ENCODE assay signal across 36 cellular contexts in the genomic region with DNA sequence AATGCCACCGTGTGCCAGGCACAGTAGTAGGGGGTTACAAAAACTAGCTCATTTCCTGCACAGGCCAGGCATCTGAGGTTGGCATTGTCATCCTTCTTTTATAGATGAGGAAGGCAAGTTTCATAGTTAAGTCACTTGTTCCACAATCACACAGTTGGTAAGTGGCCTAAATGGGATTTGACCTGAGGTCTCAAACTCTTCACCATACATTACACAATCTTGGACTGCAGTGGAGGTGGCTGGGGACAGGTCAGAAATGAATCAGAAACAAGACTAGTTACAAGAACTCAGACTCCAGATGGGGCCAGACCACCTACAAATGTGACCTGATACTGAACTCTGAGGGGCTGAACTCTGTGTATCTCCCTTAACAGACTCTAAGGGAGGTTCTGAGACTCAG. TPM values are rescaled to one million over a fixed set of nuclear protein-coding genes. Genes with fewer than 3 reads are reported as not detected.
"Had no signal": no experiment of that assay in that cellular context is flagged by ENCODE, and none has a peak within 500 bp of the region (broad histone marks: within the 10 kb centered on the region; RNA-seq: fewer than 3 reads in every experiment).

No MANE protein-coding gene starts in this region.

- H3K9me3 Mint-ChIP-seq: activated CD8-positive, alpha-beta T cell treated with anti-CD3 and anti-CD28 coated beads for 36 hours; activated naive CD4-positive, alpha-beta T cell treated with anti-CD3 and anti-CD28 coated beads, Interleukin-2, amount 10 ng/mL, durations not matched to agents 7 days and 5 days; activated naive CD4-positive, alpha-beta T cell treated with anti-CD3 and anti-CD28 coated beads, Interleukin-2, amount 50 U/mL, for 24 hours; activated naive CD8-positive, alpha-beta T cell treated with anti-CD3 and anti-CD28 coated beads, Interleukin-2, amount 50 U/mL, for 24 hours; activated T-helper 1 cell treated with anti-CD3 and anti-CD28 coated beads, Interleukin-12 subunit alpha, Interleukin-12 subunit beta, Interleukin-2, Interleukin-4 antibody, amounts not matched to agents 30 ng/mL and 10 ng/mL and 1 ng/mL, durations not matched to agents 14 hours and 24 hours and 36 hours; activated T-helper 2 cell treated with anti-CD3 and anti-CD28 coated beads, Interferon-gamma antibody, Interleukin-2, Interleukin-4, amounts not matched to agents 10 μg/mL and 5 μg/mL and 100 μg/mL, durations not matched to agents 14 hours and 24 hours and 36 hours; T-helper 2 cell treated with Interferon-gamma antibody and Interleukin-4, amounts not matched to agents 5 μg/mL and 100 μg/mL, for 36 hours had no signal

- H3K4me3 Mint-ChIP-seq: activated CD4-positive, alpha-beta memory T cell treated with anti-CD3 and anti-CD28 coated beads for 36 hours; activated CD4-positive, alpha-beta T cell treated with anti-CD3 and anti-CD28 coated beads for 36 hours; activated CD8-positive, alpha-beta T cell treated with anti-CD3 and anti-CD28 coated beads for 36 hours; activated naive CD4-positive, alpha-beta T cell treated with anti-CD3 and anti-CD28 coated beads, Interleukin-2, amount 10 ng/mL, durations not matched to agents 7 days and 5 days; activated naive CD4-positive, alpha-beta T cell treated with anti-CD3 and anti-CD28 coated beads, Interleukin-2, amount 50 U/mL, for 24 hours; activated naive CD8-positive, alpha-beta T cell; activated naive CD8-positive, alpha-beta T cell treated with anti-CD3 and anti-CD28 coated beads, Interleukin-2, amount 10 ng/mL, durations not matched to agents 7 days and 5 days; activated naive CD8-positive, alpha-beta T cell treated with anti-CD3 and anti-CD28 coated beads, Interleukin-2, amount 50 U/mL, for 24 hours; activated T-cell treated with anti-CD3 and anti-CD28 coated beads, Interleukin-2, amount 50 U/mL, for 4 hours; activated T-cell treated with anti-CD3 and anti-CD28 coated beads, Interleukin-2, amount 50 U/mL, for 72 hours; activated T-helper 1 cell treated with anti-CD3 and anti-CD28 coated beads, Interleukin-12 subunit alpha, Interleukin-12 subunit beta, Interleukin-2, Interleukin-4 antibody, amounts not matched to agents 30 ng/mL and 10 ng/mL and 1 ng/mL, durations not matched to agents 14 hours and 24 hours and 36 hours; brain; T-helper 1 cell treated with Interleukin-12 subunit alpha and Interleukin-12 subunit beta and Interleukin-4 antibody, amounts not matched to agents 30 μg/mL and 1 μg/mL, for 36 hours; T-helper 2 cell treated with Interferon-gamma antibody and Interleukin-4, amounts not matched to agents 5 μg/mL and 100 μg/mL, for 36 hours; WTC11 had no signal

- DNase-seq: activated CD4-positive, alpha-beta memory T cell treated with anti-CD3 and anti-CD28 coated beads for 36 hours; activated CD4-positive, alpha-beta T cell treated with anti-CD3 and anti-CD28 coated beads for 1 hour; activated CD4-positive, alpha-beta T cell treated with anti-CD3 and anti-CD28 coated beads for 36 hours; activated CD4-positive, alpha-beta T cell treated with anti-CD3 and anti-CD28 coated beads for 48 hours; activated CD4-positive, alpha-beta T cell treated with anti-CD3 and anti-CD28 coated beads, Interleukin-2, amount 50 U/mL, for 1 hour; activated CD4-positive, alpha-beta T cell treated with anti-CD3 and anti-CD28 coated beads, Interleukin-2, amount 50 U/mL, for 4 hours; activated CD4-positive, CD25-positive, alpha-beta regulatory T cell; activated CD8-positive, alpha-beta memory T cell treated with anti-CD3 and anti-CD28 coated beads, Interleukin-2, amount 50 U/mL, for 4 hours; activated CD8-positive, alpha-beta T cell treated with anti-CD3 and anti-CD28 coated beads for 36 hours; activated effector memory CD4-positive, alpha-beta T cell treated with Interleukin-2 at 50 U/mL for 16 hours; activated gamma-delta T cell; activated naive CD4-positive, alpha-beta T cell treated with anti-CD3 and anti-CD28 coated beads, Interleukin-2, amount 10 ng/mL, durations not matched to agents 7 days and 5 days; activated naive CD4-positive, alpha-beta T cell treated with Interleukin-2 at 50 U/mL for 16 hours; activated naive CD8-positive, alpha-beta T cell treated with anti-CD3 and anti-CD28 coated beads, Interleukin-2, amount 10 ng/mL, durations not matched to agents 7 days and 5 days; activated naive CD8-positive, alpha-beta T cell treated with anti-CD3 and anti-CD28 coated beads, Interleukin-2, amount 50 U/mL, for 24 hours; activated T-cell treated with anti-CD3 and anti-CD28 coated beads for 4 hours; activated T-cell treated with anti-CD3 and anti-CD28 coated beads, Interleukin-2, amount 50 U/mL, for 1 hour; activated T-cell treated with anti-CD3 and anti-CD28 coated beads, Interleukin-2, amount 50 U/mL, for 4 hours; activated T-cell treated with anti-CD3 and anti-CD28 coated beads, Interleukin-2, amount 50 U/mL, for 72 hours; amygdala; anterior cingulate cortex; central memory CD4-positive, alpha-beta T cell; T-helper 1 cell; T-helper 2 cell; T-helper 9 cell; WERI-Rb-1 had no signal

- H3K9me3 ChIP-seq: ascending aorta had no signal

- ATAC-seq: activated CD4-positive, alpha-beta T cell treated with anti-CD3 and anti-CD28 coated beads for 36 hours; activated CD4-positive, CD25-positive, alpha-beta regulatory T cell treated with anti-CD3 and anti-CD28 coated beads, Interleukin-2, amount 50 U/mL, for 24 hours; activated CD8-positive, alpha-beta T cell treated with anti-CD3 and anti-CD28 coated beads for 36 hours; activated naive CD8-positive, alpha-beta T cell treated with anti-CD3 and anti-CD28 coated beads, Interleukin-2, amount 50 U/mL, for 24 hours; activated T-cell treated with anti-CD3 and anti-CD28 coated beads, Interleukin-2, amount 50 U/mL, for 4 hours; WTC11 had no signal

- H3K27me3 ChIP-seq: ascending aorta had no signal

- H3K36me3 Mint-ChIP-seq: activated CD4-positive, alpha-beta memory T cell treated with anti-CD3 and anti-CD28 coated beads for 36 hours; activated naive CD4-positive, alpha-beta T cell treated with anti-CD3 and anti-CD28 coated beads, Interleukin-2, amount 10 ng/mL, durations not matched to agents 7 days and 5 days; activated naive CD4-positive, alpha-beta T cell treated with anti-CD3 and anti-CD28 coated beads, Interleukin-2, amount 50 U/mL, for 24 hours; activated naive CD8-positive, alpha-beta T cell; activated naive CD8-positive, alpha-beta T cell treated with anti-CD3 and anti-CD28 coated beads, Interleukin-2, amount 10 ng/mL, durations not matched to agents 7 days and 5 days; brain; WTC11 had no signal

- H3K4me3 ChIP-seq: ascending aorta had no signal

- H3K4me1 Mint-ChIP-seq: activated CD4-positive, alpha-beta T cell treated with anti-CD3 and anti-CD28 coated beads for 36 hours; activated naive CD4-positive, alpha-beta T cell treated with anti-CD3 and anti-CD28 coated beads, Interleukin-2, amount 10 ng/mL, durations not matched to agents 7 days and 5 days; activated naive CD4-positive, alpha-beta T cell treated with anti-CD3 and anti-CD28 coated beads, Interleukin-2, amount 50 U/mL, for 24 hours; activated naive CD8-positive, alpha-beta T cell treated with anti-CD3 and anti-CD28 coated beads, Interleukin-2, amount 10 ng/mL, durations not matched to agents 7 days and 5 days; activated naive CD8-positive, alpha-beta T cell treated with anti-CD3 and anti-CD28 coated beads, Interleukin-2, amount 50 U/mL, for 24 hours; brain; WTC11 had no signal

- H3K4me1 ChIP-seq: ascending aorta had no signal

- H3K27ac ChIP-seq: ascending aorta, WERI-Rb-1 had no signal

- H3K27ac Mint-ChIP-seq: activated CD4-positive, alpha-beta memory T cell treated with anti-CD3 and anti-CD28 coated beads for 36 hours; activated CD4-positive, alpha-beta T cell treated with anti-CD3 and anti-CD28 coated beads for 36 hours; activated CD8-positive, alpha-beta T cell treated with anti-CD3 and anti-CD28 coated beads for 36 hours; activated naive CD4-positive, alpha-beta T cell treated with anti-CD3 and anti-CD28 coated beads, Interleukin-2, amount 10 ng/mL, durations not matched to agents 7 days and 5 days; activated naive CD8-positive, alpha-beta T cell; activated naive CD8-positive, alpha-beta T cell treated with anti-CD3 and anti-CD28 coated beads, Interleukin-2, amount 10 ng/mL, durations not matched to agents 7 days and 5 days; activated naive CD8-positive, alpha-beta T cell treated with anti-CD3 and anti-CD28 coated beads, Interleukin-2, amount 50 U/mL, for 24 hours; activated T-cell treated with anti-CD3 and anti-CD28 coated beads, Interleukin-2, amount 50 U/mL, for 72 hours; activated T-helper 1 cell treated with anti-CD3 and anti-CD28 coated beads, Interleukin-12 subunit alpha, Interleukin-12 subunit beta, Interleukin-2, Interleukin-4 antibody, amounts not matched to agents 30 ng/mL and 10 ng/mL and 1 ng/mL, durations not matched to agents 14 hours and 24 hours and 36 hours; activated T-helper 2 cell treated with anti-CD3 and anti-CD28 coated beads, Interferon-gamma antibody, Interleukin-2, Interleukin-4, amounts not matched to agents 10 μg/mL and 5 μg/mL and 100 μg/mL, durations not matched to agents 14 hours and 24 hours and 36 hours; brain; T-helper 1 cell treated with Interleukin-12 subunit alpha and Interleukin-12 subunit beta and Interleukin-4 antibody, amounts not matched to agents 30 μg/mL and 1 μg/mL, for 36 hours; T-helper 2 cell treated with Interferon-gamma antibody and Interleukin-4, amounts not matched to agents 5 μg/mL and 100 μg/mL, for 36 hours; WTC11 had no signal

- H3K36me3 ChIP-seq: ascending aorta, WERI-Rb-1 had no signal

RNA-seq across cellular contexts. Expression of gene CHGB, which starts 10.4 kb away (rescaled TPM):
- total RNA-seq: activated CD8-positive, alpha-beta T cell treated with anti-CD3 and anti-CD28 coated beads for 36 hours; activated T-cell treated with anti-CD3 and anti-CD28 coated beads, Interleukin-2, amount 50 U/mL, for 72 hours; activated T-helper 1 cell treated with anti-CD3 and anti-CD28 coated beads, Interleukin-12 subunit alpha, Interleukin-12 subunit beta, Interleukin-2, Interleukin-4 antibody, amounts not matched to agents 30 ng/mL and 10 ng/mL and 1 ng/mL, durations not matched to agents 14 hours and 24 hours and 36 hours had no signal
